Comparison of ENCODE assay signal across 8 cellular contexts in the genomic region with DNA sequence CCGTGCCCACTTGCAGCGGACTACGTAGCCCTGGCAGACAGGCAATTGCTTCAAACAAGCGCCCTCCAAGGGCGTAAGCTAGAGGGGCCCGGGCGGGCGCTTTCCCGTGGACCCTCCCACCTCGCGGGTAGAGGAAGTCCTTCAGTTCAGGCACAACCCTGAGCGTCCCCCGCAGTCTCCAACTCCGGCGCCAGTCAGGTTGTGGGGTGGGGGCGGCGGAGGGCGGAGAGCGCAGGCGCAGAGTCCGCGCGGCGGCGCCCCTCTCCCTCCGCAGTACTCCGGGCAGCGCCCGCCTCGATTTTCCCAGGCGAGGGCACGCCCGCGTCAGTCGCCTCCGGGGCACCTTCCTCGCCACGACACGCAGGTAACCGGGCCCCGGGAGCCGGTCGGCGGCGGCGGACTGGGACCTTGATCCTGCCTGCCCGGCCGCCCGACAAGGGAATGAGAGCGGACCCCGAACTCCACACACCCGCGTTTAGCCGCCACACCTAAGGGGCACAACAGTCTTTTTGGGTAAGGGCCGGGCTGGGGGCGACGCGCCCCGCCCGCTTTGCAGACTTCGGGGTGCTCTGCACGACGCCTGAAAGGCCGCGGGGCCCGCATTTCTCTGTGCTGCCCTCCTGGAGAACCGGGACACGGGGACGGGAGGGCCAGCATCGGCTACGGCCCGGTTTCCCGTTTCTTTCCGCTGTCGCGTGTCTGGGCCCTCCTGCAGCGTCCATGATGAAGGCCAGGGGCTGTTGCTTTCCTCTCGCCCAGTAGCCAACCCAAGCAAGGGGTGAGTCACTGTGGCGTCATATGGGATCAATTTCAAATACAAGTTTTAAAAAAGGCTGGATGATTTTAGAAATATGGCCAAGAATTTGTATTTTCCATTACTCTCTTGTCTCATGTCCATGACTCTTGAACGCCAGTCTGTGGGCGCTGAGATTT. TPM values are rescaled to one million over a fixed set of nuclear protein-coding genes. Genes with fewer than 3 reads are reported as not detected.
A peak's percentile ranks its signal among the peaks of the same experiment; 100 is the strongest.
DNase-seq lines count a peak whose midpoint lies in the region; ATAC-seq and TF ChIP-seq lines count a peak whose summit lies in the region.

Gene SLC35G2, plus strand, starts transcription at position 276 of the 933 bp plus-strand sequence. CDS start 35,335 bp downstream, outside the sequence.

- no peaks in the 10 kb centered on the region for H3K36me3 ChIP-seq in KMS-11 (ENCODE audit: insufficient read depth)
- H3K36me3 ChIP-seq in SK-N-SH (replicated peaks in 1 of 2; ENCODE audit: control insufficient read depth in 1 of 2, insufficient read depth in 2 of 2, low read length in 1 of 2): peaks cover 0 to 16% of the 10 kb centered on the region in 2 experiments

- peak within 1 kb of the TSS; percentile 77 for H3K4me3 Mint-ChIP-seq in progenitor cell of endocrine pancreas (ENCODE audit: low read depth)

- no peaks in the 10 kb centered on the region for H3K9me2 ChIP-seq in SK-N-SH

- H4K20me1 ChIP-seq in KMS-11 (ENCODE audit: insufficient read depth): no peaks in the 10 kb centered on the region
- H4K20me1 ChIP-seq in SK-N-SH (ENCODE audit: insufficient read depth): peaks cover 26% of the 10 kb centered on the region

- CTCF ChIA-PET in SK-N-SH (lab: Yijun Ruan, JAX): interaction anchor here (0.9 to 1.3 kb wide), 3 partner anchors 67 to 195 kb away, joined by 4 to 7 read pairs (median 5); partner anchors contain the start of gene STAG1

- TF ChIP-seq EP300 in SK-N-SH (IDR thresholded peaks at IDR 0.05; ENCODE audit: borderline replicate concordance in 1 of 2, low read depth in 1 of 2, low read length in 1 of 2): no peak

- H3F3A ChIP-seq in SK-N-SH (replicated peaks; ENCODE audit: insufficient read depth): peaks cover 13% of the 10 kb centered on the region

- no peaks in the 10 kb centered on the region; the same call in 1 of the 2 replicates for H3K27me3 ChIP-seq in KMS-11 (ENCODE audit: insufficient read depth, low read depth)
- H3K27me3 ChIP-seq in SK-N-SH (ENCODE audit: insufficient read depth): no peaks in the 10 kb centered on the region
- no peaks in the 10 kb centered on the region for H3K27me3 ChIP-seq in right cardiac atrium (ENCODE audit: control insufficient read depth, insufficient read depth)

- H3K9ac ChIP-seq in KMS-11 (peak within 1 kb of the TSS; percentile 33; the same call in 1 of the 2 replicates), SK-N-SH (peak within 1 kb of the TSS; percentile 91)

- ATAC-seq in right cardiac atrium (peak; percentile 87 to 89), HG03139 (IDR thresholded peaks at IDR 0.05; ENCODE audit: unreplicated experiment) (no peak), HG03095 (IDR thresholded peaks at IDR 0.05; ENCODE audit: unreplicated experiment) (no peak)

- H3K9me3 Mint-ChIP-seq in progenitor cell of endocrine pancreas (ENCODE audit: low read depth): peaks cover 3% of the 10 kb centered on the region

- POLR2A ChIA-PET in SK-N-SH (lab: Yijun Ruan, JAX): interaction anchor here (1.0 to 1.2 kb wide), 4 partner anchors 17 to 622 kb away, joined by 3 to 11 read pairs (median 6); partner anchors contain the start of genes MSL2, NCK1 and STAG1

- H3K4me3 ChIP-seq in GM12864 (ENCODE audit: low read depth, low read length): peak within 1 kb of the TSS; percentile 52
- peak within 1 kb of the TSS; percentile 31 for H3K4me3 ChIP-seq in KMS-11 (IDR thresholded peaks at IDR 0.05; ENCODE audit: insufficient read depth, low read depth, low read length)
- H3K4me3 ChIP-seq in SK-N-SH (ENCODE audit: low read depth in 2 of 2, low read length in 1 of 2): peak within 1 kb of the TSS; percentile 77 to 81
- peak within 1 kb of the TSS; percentile 58 for H3K4me3 ChIP-seq in right cardiac atrium (ENCODE audit: low read length)

- H3K4me1 ChIP-seq in KMS-11 (ENCODE audit: low read depth, poor library complexity, severe bottlenecking) (no peaks in the 10 kb centered on the region), SK-N-SH (ENCODE audit: control insufficient read depth in 1 of 2, insufficient read depth in 2 of 2, low read depth in 1 of 2, low read length in 1 of 2) (peaks cover 10% of the 10 kb centered on the region in 2 experiments; a peak in 3 of 4 replicates), right cardiac atrium (ENCODE audit: control insufficient read depth, insufficient read depth, low read length) (no peaks in the 10 kb centered on the region)

- H3K9me3 ChIP-seq in SK-N-SH (peaks cover 3% of the 10 kb centered on the region; the same call in 1 of the 2 replicates), right cardiac atrium (ENCODE audit: control insufficient read depth, low read length) (no peaks in the 10 kb centered on the region)

- H3K27ac Mint-ChIP-seq in progenitor cell of endocrine pancreas: peak within 1 kb of the TSS; percentile 84

- H3K36me3 Mint-ChIP-seq in progenitor cell of endocrine pancreas (ENCODE audit: insufficient read depth): no peaks in the 10 kb centered on the region

- TF ChIP-seq CTCF in GM12864 (IDR thresholded peaks at IDR 0.05; ENCODE audit: low read depth, low read length, missing control alignments) (no peak), KMS-11 (conservative IDR thresholded peaks at IDR 0.05; ENCODE audit: low read depth, low read length) (no peak), SK-N-SH (IDR thresholded peaks at IDR 0.05) (no peak), progenitor cell of endocrine pancreas (IDR thresholded peaks at IDR 0.05; ENCODE audit: unreplicated experiment) (no peak)

- WGBS in SK-N-SH (ENCODE audit: low lambda C conversion rate): 1% methylated on average over 19 of the region's 81 CpGs
- under 1% methylated on average over 81 of the region's 81 CpGs for whole genome bisulfite sequencing in right cardiac atrium

- peaks cover 43% of the 10 kb centered on the region for H3K27me3 Mint-ChIP-seq in progenitor cell of endocrine pancreas

- no peaks in the 10 kb centered on the region for H3K79me2 ChIP-seq in KMS-11 (ENCODE audit: insufficient read depth, low read depth)
- H3K79me2 ChIP-seq in SK-N-SH (ENCODE audit: insufficient read depth): peaks cover 45% of the 10 kb centered on the region

- peak; percentile 24; the same call in 1 of the 2 replicates for TF ChIP-seq RAD21 in SK-N-SH (IDR thresholded peaks at IDR 0.05; ENCODE audit: low read length)

- H3K27ac ChIP-seq in KMS-11 (no peak within 1 kb of the TSS), SK-N-SH (ENCODE audit: low read depth in 2 of 2, low read length in 1 of 2) (peak within 1 kb of the TSS; percentile 87 to 96), right cardiac atrium (ENCODE audit: low read length) (peak within 1 kb of the TSS; percentile 66)

- no peak for DNase-seq in GM12864 (ENCODE audit: low read depth)
- DNase-seq in SK-N-SH: peak; percentile 87
- DNase-seq in astrocyte of the hippocampus (ENCODE audit: low read depth, low spot score): peak; percentile 85
- DNase-seq in right cardiac atrium: peak; percentile 74 to 85 (median 81)
- DNase-seq in progenitor cell of endocrine pancreas (ENCODE audit: low spot score, unreplicated experiment): peak; percentile 45

- H3K4me2 ChIP-seq in KMS-11 (peak within 1 kb of the TSS; percentile 31; the same call in 1 of the 2 replicates), SK-N-SH (peak within 1 kb of the TSS; percentile 97)

- H2AFZ ChIP-seq in KMS-11 (ENCODE audit: low read depth) (peak within 1 kb of the TSS; percentile 81; the same call in 1 of the 2 replicates), SK-N-SH (ENCODE audit: low read depth) (peak within 1 kb of the TSS; percentile 87)

- intact Hi-C loops in right cardiac atrium (cut with DNase I): no loop called here

- peaks cover 9% of the 10 kb centered on the region for H3K4me1 Mint-ChIP-seq in progenitor cell of endocrine pancreas (ENCODE audit: low read depth)

TF ChIP-seq in SK-N-SH, 30 proteins besides CTCF, POLR2A, EP300 and RAD21 (continues in another document):
- TF ChIP-seq JUND (IDR thresholded peaks at IDR 0.05): peak; percentile 71
- no peak for TF ChIP-seq USF2 (IDR thresholded peaks at IDR 0.05; ENCODE audit: borderline replicate concordance, low read depth, low read length)
- TF ChIP-seq FOXJ3 (CRISPR knock-in tag; IDR thresholded peaks at IDR 0.05): no peak
- TF ChIP-seq NRF1 (IDR thresholded peaks at IDR 0.05; ENCODE audit: low read depth, low read length): peak; percentile 68
- no peak for TF ChIP-seq RXRA (IDR thresholded peaks at IDR 0.05; ENCODE audit: borderline replicate concordance, low read depth)
- TF ChIP-seq, protein P1, sequence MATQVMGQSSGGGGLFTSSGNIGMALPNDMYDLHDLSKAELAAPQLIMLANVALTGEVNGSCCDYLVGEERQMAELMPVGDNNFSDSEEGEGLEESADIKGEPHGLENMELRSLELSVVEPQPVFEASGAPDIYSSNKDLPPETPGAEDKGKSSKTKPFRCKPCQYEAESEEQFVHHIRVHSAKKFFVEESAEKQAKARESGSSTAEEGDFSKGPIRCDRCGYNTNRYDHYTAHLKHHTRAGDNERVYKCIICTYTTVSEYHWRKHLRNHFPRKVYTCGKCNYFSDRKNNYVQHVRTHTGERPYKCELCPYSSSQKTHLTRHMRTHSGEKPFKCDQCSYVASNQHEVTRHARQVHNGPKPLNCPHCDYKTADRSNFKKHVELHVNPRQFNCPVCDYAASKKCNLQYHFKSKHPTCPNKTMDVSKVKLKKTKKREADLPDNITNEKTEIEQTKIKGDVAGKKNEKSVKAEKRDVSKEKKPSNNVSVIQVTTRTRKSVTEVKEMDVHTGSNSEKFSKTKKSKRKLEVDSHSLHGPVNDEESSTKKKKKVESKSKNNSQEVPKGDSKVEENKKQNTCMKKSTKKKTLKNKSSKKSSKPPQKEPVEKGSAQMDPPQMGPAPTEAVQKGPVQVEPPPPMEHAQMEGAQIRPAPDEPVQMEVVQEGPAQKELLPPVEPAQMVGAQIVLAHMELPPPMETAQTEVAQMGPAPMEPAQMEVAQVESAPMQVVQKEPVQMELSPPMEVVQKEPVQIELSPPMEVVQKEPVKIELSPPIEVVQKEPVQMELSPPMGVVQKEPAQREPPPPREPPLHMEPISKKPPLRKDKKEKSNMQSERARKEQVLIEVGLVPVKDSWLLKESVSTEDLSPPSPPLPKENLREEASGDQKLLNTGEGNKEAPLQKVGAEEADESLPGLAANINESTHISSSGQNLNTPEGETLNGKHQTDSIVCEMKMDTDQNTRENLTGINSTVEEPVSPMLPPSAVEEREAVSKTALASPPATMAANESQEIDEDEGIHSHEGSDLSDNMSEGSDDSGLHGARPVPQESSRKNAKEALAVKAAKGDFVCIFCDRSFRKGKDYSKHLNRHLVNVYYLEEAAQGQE (IDR thresholded peaks at IDR 0.05; ENCODE audit: low read depth, low read length): peak; percentile 67; the same call in 1 of the 2 replicates

RNA-seq across cellular contexts. Expression of gene SLC35G2, which starts in this region (rescaled TPM):
- polyA plus RNA-seq in SK-N-SH (2012; rRNA removed) (9.7 and 10.6 TPM in 2 replicates), right cardiac atrium (5.7 TPM)
- 14.6 and 14.7 TPM in 2 replicates for polyA plus RNA-seq in SK-N-SH (2012; cell fraction: cytosol; rRNA removed)
- polyA plus RNA-seq in SK-N-SH (2012; cell fraction: nucleus; rRNA removed): 6.6 and 14.9 TPM in 2 replicates
- total RNA-seq in right cardiac atrium (1 to 10 TPM; 4.3 to 6.5 (median 4.9) TPM), progenitor cell of endocrine pancreas (2.3 and 2.4 TPM in 2 replicates)

Comparison
In these comparisons a context has a peak if more than half of its experiments do, and no peak if none do; other contexts are left out.
1. ATAC-seq: peak in right cardiac atrium (2 of 2); none in HG03139 (single experiment) and HG03095 (single experiment).
2. Peak in every context shown above with its lines, with median percentiles within 50 percentile points of each other: H3K4me3 ChIP-seq.